ENCODE assay signal across 21 cellular contexts in genomic region chr3:71028802-71029201, GRCh38.
"Had no signal": no experiment of that assay in that cellular context is flagged by ENCODE, and none has a peak within 500 bp of the region (broad histone marks: within the 10 kb centered on the region; RNA-seq: fewer than 3 reads in every experiment).

No MANE protein-coding gene starts in this region.

- H3K4me1 ChIP-seq: testis had no signal

- H3K27ac Mint-ChIP-seq: activated CD4-positive, alpha-beta T cell treated with anti-CD3 and anti-CD28 coated beads for 36 hours; brain had no signal

- H3K4me3 Mint-ChIP-seq: activated CD4-positive, alpha-beta T cell treated with anti-CD3 and anti-CD28 coated beads for 36 hours; activated T-helper 17 cell treated with anti-CD3 and anti-CD28 coated beads, Interleukin-2, amount 50 U/mL, for 72 hours; brain; natural killer cell; T-cell had no signal

- H3K4me3 ChIP-seq: esophagus squamous epithelium, left lung, SK-N-MC, stomach, testis, upper lobe of right lung had no signal

- H3K36me3 ChIP-seq: left lung had no signal

- ATAC-seq: activated CD4-positive, alpha-beta T cell treated with anti-CD3 and anti-CD28 coated beads for 36 hours; activated T-helper 17 cell treated with anti-CD3 and anti-CD28 coated beads, Interleukin-2, amount 50 U/mL, for 72 hours; left lung; natural killer cell; T-cell; upper lobe of right lung had no signal

- H3K36me3 Mint-ChIP-seq: natural killer cell had no signal

- H3K27me3 ChIP-seq: esophagus squamous epithelium, left lung, stomach, testis, upper lobe of right lung had no signal

- H3K27me3 Mint-ChIP-seq: activated CD4-positive, alpha-beta T cell treated with anti-CD3 and anti-CD28 coated beads for 36 hours; activated T-helper 17 cell treated with anti-CD3 and anti-CD28 coated beads, Interleukin-2, amount 50 U/mL, for 72 hours; brain; T-cell had no signal

- H3K27ac ChIP-seq: esophagus squamous epithelium, left lung, SK-N-MC, testis, upper lobe of right lung had no signal

- H3K9me3 ChIP-seq: esophagus squamous epithelium, left lung, stomach, testis, upper lobe of right lung had no signal

- DNase-seq: activated CD4-positive, alpha-beta T cell treated with anti-CD3 and anti-CD28 coated beads for 36 hours; activated CD8-positive, alpha-beta memory T cell treated with anti-CD3 and anti-CD28 coated beads, Interleukin-2, amount 50 U/mL, for 48 hours; activated naive CD4-positive, alpha-beta T cell treated with Interleukin-2 at 50 U/mL for 16 hours; central memory CD4-positive, alpha-beta T cell; cortex of kidney; effector CD4-positive, alpha-beta T cell; esophagus squamous epithelium; hypothalamus; kidney; left lung; mammary epithelial cell; natural killer cell; stimulated activated CD4-positive, alpha-beta T cell treated with anti-CD3 and anti-CD28 coated beads, Interleukin-4, amount 100 ng/mL, for 4 hours; stimulated activated CD8-positive, alpha-beta memory T cell treated with anti-CD3 and anti-CD28 coated beads, Interleukin-4, amount 100 ng/mL, for 48 hours; stomach; T-cell; testis; upper lobe of right lung had no signal

- H3K9me3 Mint-ChIP-seq: activated T-helper 17 cell treated with anti-CD3 and anti-CD28 coated beads, Interleukin-2, amount 50 U/mL, for 72 hours; natural killer cell; T-cell had no signal
